18 cellular contexts compared by ENCODE assay signal in the genomic region with DNA sequence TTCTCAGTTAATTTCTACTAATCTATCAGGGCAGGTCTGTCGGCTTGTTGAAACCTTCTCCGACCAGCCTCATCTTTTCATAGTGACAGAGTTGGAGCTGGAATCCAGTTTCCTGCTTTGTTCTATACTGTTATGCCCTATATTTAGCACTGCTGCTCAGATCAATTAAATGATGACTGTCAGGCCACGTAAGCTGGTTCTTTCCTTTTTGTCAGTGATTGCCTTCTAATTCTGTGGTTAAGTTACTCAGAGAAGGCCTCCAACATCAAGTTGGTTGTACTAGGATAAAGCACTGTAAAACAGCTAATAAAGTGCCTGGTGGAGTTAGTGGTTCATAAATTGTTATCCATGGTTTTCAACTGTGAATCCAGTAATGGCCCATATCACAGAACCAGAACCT. TPM values are rescaled to one million over a fixed set of nuclear protein-coding genes. Genes with fewer than 3 reads are reported as not detected.
DNase-seq lines count a peak whose midpoint lies in the region; ATAC-seq and TF ChIP-seq lines count a peak whose summit lies in the region.
"Had no signal": no experiment of that assay in that cellular context is flagged by ENCODE, and none has a peak within 500 bp of the region (broad histone marks: within the 10 kb centered on the region; RNA-seq: fewer than 3 reads in every experiment).

No MANE protein-coding gene starts in this region.

- no CpG with 5 or more reads among the region's 3 CpGs for WGBS in IMR-90 (ENCODE audit: extremely low coverage in 2 of 2, insufficient read length in 1 of 2), 2 experiments

- H4K8ac ChIP-seq in IMR-90 (ENCODE audit: low read depth in 2 of 2, low read length in 2 of 2): peak overlapping the region in 1 of 2 experiments; percentile 1; a peak in 1 of 4 replicates

- H3K4ac ChIP-seq in IMR-90 (ENCODE audit: low read depth, low read length): no peak overlapping the region

- no peak overlapping the region for H4K91ac ChIP-seq in IMR-90 (ENCODE audit: insufficient read depth, low read depth, low read length)

- no peak overlapping the region for H3K9ac ChIP-seq in IMR-90 (ENCODE audit: low read depth, low read length)

- BruUV-seq in IMR-90 (replicated peaks; lab: Mats Ljungman, UMichigan): no TSS peak

- TF ChIP-seq CTCF in AG10803 (conservative IDR thresholded peaks at IDR 0.05; ENCODE audit: low read length) (no peak), IMR-90 (conservative IDR thresholded peaks at IDR 0.05; ENCODE audit: low read depth, low read length) (no peak), astrocyte of the spinal cord (IDR thresholded peaks at IDR 0.05; ENCODE audit: low read depth, low read length) (no peak)

- H2BK120ac ChIP-seq in IMR-90 (ENCODE audit: low read depth, low read length): no peak overlapping the region

- no peaks in the 10 kb centered on the region; the same call in 1 of the 2 replicates for H3K9me3 ChIP-seq in IMR-90 (ENCODE audit: control insufficient read depth, insufficient read depth, low read length)

- no peaks in the 10 kb centered on the region for H3K36me3 ChIP-seq in IMR-90 (ENCODE audit: control insufficient read depth, insufficient read depth, low read length)

- H2AK5ac ChIP-seq in IMR-90 (ENCODE audit: low read depth, low read length): no peak overlapping the region

- peaks cover 2% of the 10 kb centered on the region for H3K9me1 ChIP-seq in IMR-90 (ENCODE audit: insufficient read depth, low read length)

- peak overlapping the region; percentile 1; the same call in 1 of the 2 replicates for H3K23ac ChIP-seq in IMR-90 (ENCODE audit: low read depth, low read length)

- dilution Hi-C loops in IMR-90 (cut with HindIII; ENCODE audit: low sequenced_read_pairs, unreplicated experiment): no loop called here

- peaks cover 4% of the 10 kb centered on the region; the same call in 1 of the 2 replicates for H3K4me1 ChIP-seq in IMR-90 (ENCODE audit: control insufficient read depth, insufficient read depth, low read length)

- CTCF ChIA-PET in IMR-90 (lab: Yijun Ruan, JAX): no interaction called here

- H3K4me2 ChIP-seq in IMR-90 (ENCODE audit: low read depth, low read length): no peak overlapping the region; the same call in 1 of the 2 replicates

- H3K27ac ChIP-seq in IMR-90 (ENCODE audit: insufficient read depth, low read length): no peak overlapping the region

- no peak overlapping the region for H2BK5ac ChIP-seq in IMR-90 (ENCODE audit: low read depth, low read length, poor library complexity, severe bottlenecking)

- no peak overlapping the region for H3K18ac ChIP-seq in IMR-90 (ENCODE audit: low read depth, low read length)

- ATAC-seq in IMR-90 (ENCODE audit: low read depth): no peak
- ATAC-seq in HG02763 (IDR thresholded peaks at IDR 0.05; ENCODE audit: unreplicated experiment): no peak
- ATAC-seq: GM12878 had no signal

- in situ Hi-C loops in IMR-90 (cut with MboI; ENCODE audit: low sequenced_read_pairs): no loop called here
- in situ Hi-C loops in astrocyte of the spinal cord (cut with HindIII; ENCODE audit: low sequenced_read_pairs): no loop called here

- H2AFZ ChIP-seq in IMR-90 (replicated peaks; ENCODE audit: low read length, poor library complexity): no peak overlapping the region

- H2BK20ac ChIP-seq in IMR-90 (ENCODE audit: low read depth, low read length): no peak overlapping the region

- H3K56ac ChIP-seq in IMR-90 (ENCODE audit: extremely low read depth, insufficient read depth, low read length): no peak overlapping the region

- DNase-seq in AG10803 (ENCODE audit: low read depth) (peak; percentile 35), IMR-90 (peak; percentile 35), astrocyte of the spinal cord (ENCODE audit: low read depth, low spot score) (peak; percentile 57), putamen (ENCODE audit: low spot score) (peak; percentile 10), foreskin melanocyte (no peak), middle frontal gyrus (ENCODE audit: extremely low spot score, low spot score) (no peak)
- DNase-seq in activated CD4-positive, alpha-beta T cell treated with anti-CD3 and anti-CD28 coated beads for 48 hours: no peak
- DNase-seq: AML-193; NCI-H1417 treated with DMSO at 0.1 percent for 48 hours; NCI-H2029; NCI-H2171 treated with DMSO at 0.1 percent for 48 hours; NCI-H446 treated with DMSO at 0.1 percent for 48 hours; NK-92 treated with Interleukin-12 subunit alpha and Interleukin-12 subunit beta, amount 100 ng/mL, for 24 hours; OCI-M1; RPMI8226; SIG-M5 had no signal

- no peak overlapping the region for H3K14ac ChIP-seq in IMR-90 (replicated peaks; ENCODE audit: low read depth, low read length)

- no peak overlapping the region for H4K5ac ChIP-seq in IMR-90 (ENCODE audit: low read depth, low read length)

- H3K4me3 ChIP-seq in AG10803 (ENCODE audit: low read length): no peak overlapping the region
- no peak overlapping the region for H3K4me3 ChIP-seq in IMR-90 (ENCODE audit: insufficient read depth, low read depth, low read length)
- H3K4me3 ChIP-seq in astrocyte of the spinal cord (ENCODE audit: low read depth, low read length): no peak overlapping the region
- H3K4me3 ChIP-seq: GM12878 had no signal

- no peak for TF ChIP-seq RAD21 in IMR-90 (IDR thresholded peaks at IDR 0.05; ENCODE audit: low read length)

- POLR2A ChIA-PET in IMR-90 (lab: Charles Lee; ENCODE audit: unreplicated experiment): no interaction called here

- no peak for TF ChIP-seq POLR2A in IMR-90 (IDR thresholded peaks at IDR 0.05; ENCODE audit: low read depth, low read length)

- H3K27me3 ChIP-seq in IMR-90 (ENCODE audit: control insufficient read depth, insufficient read depth, low read length): no peaks in the 10 kb centered on the region

- H3K79me1 ChIP-seq in IMR-90 (ENCODE audit: low read depth in 1 of 2, low read length in 2 of 2): peaks cover 27 to 53% of the 10 kb centered on the region in 2 experiments

- H2AK9ac ChIP-seq in IMR-90 (replicated peaks; ENCODE audit: low read depth, low read length, poor library complexity): no peak overlapping the region

- no peaks in the 10 kb centered on the region for H4K20me1 ChIP-seq in IMR-90 (ENCODE audit: insufficient read depth, low read length)

- H2BK15ac ChIP-seq in IMR-90 (ENCODE audit: low read depth, low read length): no peak overlapping the region

- intact Hi-C loops in IMR-90 (cut with micrococcal nuclease): no loop called here

TF ChIP-seq in IMR-90, 13 proteins besides CTCF, POLR2A, EP300 and RAD21:
- TF ChIP-seq NFE2L2 (IDR thresholded peaks at IDR 0.05; ENCODE audit: low read depth, low read length) (no peak), CEBPB (IDR thresholded peaks at IDR 0.05; ENCODE audit: low read depth, low read length) (no peak), MXI1 (IDR thresholded peaks at IDR 0.05; ENCODE audit: borderline replicate concordance, low read depth, low read length) (no peak), RCOR1 (IDR thresholded peaks at IDR 0.05; ENCODE audit: insufficient replicate concordance, low read length) (no peak)
- TF ChIP-seq, protein P1, sequence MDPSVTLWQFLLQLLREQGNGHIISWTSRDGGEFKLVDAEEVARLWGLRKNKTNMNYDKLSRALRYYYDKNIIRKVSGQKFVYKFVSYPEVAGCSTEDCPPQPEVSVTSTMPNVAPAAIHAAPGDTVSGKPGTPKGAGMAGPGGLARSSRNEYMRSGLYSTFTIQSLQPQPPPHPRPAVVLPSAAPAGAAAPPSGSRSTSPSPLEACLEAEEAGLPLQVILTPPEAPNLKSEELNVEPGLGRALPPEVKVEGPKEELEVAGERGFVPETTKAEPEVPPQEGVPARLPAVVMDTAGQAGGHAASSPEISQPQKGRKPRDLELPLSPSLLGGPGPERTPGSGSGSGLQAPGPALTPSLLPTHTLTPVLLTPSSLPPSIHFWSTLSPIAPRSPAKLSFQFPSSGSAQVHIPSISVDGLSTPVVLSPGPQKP (IDR thresholded peaks at IDR 0.05; ENCODE audit: borderline replicate concordance, low read depth, low read length): no peak

RNA-seq across cellular contexts. Expression of a gene that starts 22.6 kb away (rescaled TPM):
- total RNA-seq in IMR-90 (2012; rRNA removed): 58.6 and 59.7 TPM in 2 replicates
- polyA plus RNA-seq in IMR-90 (2012; rRNA removed): 22.9 and 28.1 TPM in 2 replicates
- 13.1 and 15.9 TPM in 2 replicates for polyA plus RNA-seq in IMR-90 (2012; cell fraction: cytosol; rRNA removed)
- polyA plus RNA-seq in IMR-90 (2012; cell fraction: nucleus; rRNA removed; ENCODE audit: low replicate concordance): 5.7 and 19.6 TPM in 2 replicates

RNA-seq across cellular contexts. Expression of a gene that starts 51.6 kb away (rescaled TPM):
- total RNA-seq in IMR-90 (2012; rRNA removed): 82.1 and 133 TPM in 2 replicates
- polyA plus RNA-seq in IMR-90 (2012; rRNA removed): 91.0 and 98.1 TPM in 2 replicates
- 53.4 and 67.4 TPM in 2 replicates for polyA plus RNA-seq in IMR-90 (2012; cell fraction: cytosol; rRNA removed)
- polyA plus RNA-seq in IMR-90 (2012; cell fraction: nucleus; rRNA removed; ENCODE audit: low replicate concordance): 31.4 and 54.0 TPM in 2 replicates

Comparison
In these comparisons a context has a peak if more than half of its experiments do, and no peak if none do; other contexts are left out.
1. DNase-seq: peak in AG10803 (single experiment), IMR-90 (single experiment), astrocyte of the spinal cord (single experiment) and putamen (single experiment); none in activated CD4-positive, alpha-beta T cell treated with anti-CD3 and anti-CD28 coated beads for 48 hours (single experiment), foreskin melanocyte (single experiment) and middle frontal gyrus (single experiment).